ENCODE assay signal across 14 cellular contexts in the genomic region with DNA sequence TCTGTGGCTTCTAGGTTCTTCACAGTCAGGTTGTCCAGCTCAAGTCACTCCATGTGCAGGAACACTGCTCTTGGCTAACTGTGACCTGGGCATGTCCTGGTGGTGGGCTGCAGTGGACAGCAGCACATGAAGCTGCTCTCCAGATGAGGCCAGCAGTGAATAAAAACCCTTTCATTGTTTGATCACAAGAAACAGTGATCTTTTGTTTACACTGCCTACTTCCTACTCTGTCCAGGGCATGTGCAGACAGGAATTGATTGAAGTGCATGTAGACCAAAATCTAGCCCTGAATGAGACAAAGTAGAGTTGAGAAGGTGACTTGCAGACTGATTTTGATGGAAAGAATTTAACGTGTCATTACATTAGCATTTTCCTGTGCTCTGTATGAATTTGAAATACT. TPM values are rescaled to one million over a fixed set of nuclear protein-coding genes. Genes with fewer than 3 reads are reported as not detected.
DNase-seq lines count a peak whose midpoint lies in the region; ATAC-seq, FAIRE-seq and TF ChIP-seq lines count a peak whose summit lies in the region.
"Had no signal": no experiment of that assay in that cellular context is flagged by ENCODE, and none has a peak within 500 bp of the region (broad histone marks: within the 10 kb centered on the region; RNA-seq: fewer than 3 reads in every experiment).

No MANE protein-coding gene starts in this region.

- H3K4me3 ChIP-seq in astrocyte (ENCODE audit: insufficient read depth, low read depth, low read length), result no peak overlapping the region
- H3K4me3 ChIP-seq in mucosa of descending colon, result no peak overlapping the region
- H3K4me3 ChIP-seq: thoracic aorta had no signal

- no peaks in the 10 kb centered on the region for H3K79me2 ChIP-seq in astrocyte (ENCODE audit: insufficient read depth, low read length)

- peaks cover 31% of the 10 kb centered on the region for H3K36me3 Mint-ChIP-seq in astrocyte (ENCODE audit: low read depth, unreplicated experiment)

- no peaks in the 10 kb centered on the region for H3K27me3 ChIP-seq in astrocyte (ENCODE audit: insufficient read depth, low read length)

- DNase-seq in DMS79 (lab: John Stamatoyannopoulos, UW) (peak; percentile 14), NCI-H1105 treated with DMSO at 0.1 percent for 48 hours (lab: John Stamatoyannopoulos, UW) (peak; percentile 40), astrocyte (ENCODE audit: low read depth) (peak; percentile 23), mucosa of descending colon (no peak), KG1 (lab: John Stamatoyannopoulos, UW) (no peak)
- DNase-seq: CD8-positive, alpha-beta T cell; NCI-H2227 treated with DMSO at 0.1 percent for 48 hours; SIG-M5; WERI-Rb-1 had no signal

- H3K4me1 ChIP-seq in astrocyte (ENCODE audit: insufficient read depth, low read length) (peaks cover 12% of the 10 kb centered on the region), mucosa of descending colon (ENCODE audit: low read depth) (no peaks in the 10 kb centered on the region)

- peak overlapping the region; percentile 60 for H3K27ac Mint-ChIP-seq in astrocyte (ENCODE audit: unreplicated experiment)
- H3K27ac Mint-ChIP-seq: nephron had no signal

- no peaks in the 10 kb centered on the region for H3K27me3 Mint-ChIP-seq in astrocyte (ENCODE audit: low read depth, unreplicated experiment)

- no peaks in the 10 kb centered on the region for H4K20me1 ChIP-seq in astrocyte (ENCODE audit: insufficient read depth, low read length)

- H2AFZ ChIP-seq in astrocyte (ENCODE audit: low read depth, low read length), result no peak overlapping the region

- TF ChIP-seq CTCF in astrocyte (IDR thresholded peaks at IDR 0.05; ENCODE audit: insufficient read depth, low read depth, low read length) (no peak), mucosa of descending colon (IDR thresholded peaks at IDR 0.05) (no peak)

- H3K9me3 Mint-ChIP-seq in astrocyte (ENCODE audit: unreplicated experiment), result peaks cover 1% of the 10 kb centered on the region
- H3K9me3 Mint-ChIP-seq: CD8-positive, alpha-beta T cell; nephron had no signal

- no peak overlapping the region for H3K9ac ChIP-seq in astrocyte (ENCODE audit: low read length)

- H3K36me3 ChIP-seq in astrocyte (ENCODE audit: insufficient read depth, low read length), result no peaks in the 10 kb centered on the region
- no peaks in the 10 kb centered on the region for H3K36me3 ChIP-seq in mucosa of descending colon (ENCODE audit: low read depth)
- H3K36me3 ChIP-seq: thoracic aorta, WERI-Rb-1 had no signal

- intact Hi-C loops in mucosa of descending colon (cut with DNase I, micrococcal nuclease), result no loop called here

- no peaks in the 10 kb centered on the region for H3K9me3 ChIP-seq in astrocyte (ENCODE audit: insufficient read depth, low read depth, low read length)
- no peaks in the 10 kb centered on the region for H3K9me3 ChIP-seq in mucosa of descending colon
- H3K9me3 ChIP-seq: thoracic aorta had no signal

- FAIRE-seq in astrocyte (lab: Jason Lieb, UNC), result no peak
- FAIRE-seq: frontal cortex had no signal

- H3K4me3 Mint-ChIP-seq in astrocyte (ENCODE audit: unreplicated experiment), result no peak overlapping the region
- H3K4me3 Mint-ChIP-seq: CD8-positive, alpha-beta T cell; nephron had no signal

- no peak overlapping the region for H3K27ac ChIP-seq in astrocyte (ENCODE audit: low read depth, low read length)
- H3K27ac ChIP-seq: thoracic aorta, WERI-Rb-1 had no signal

- peaks cover 37% of the 10 kb centered on the region for H3K4me1 Mint-ChIP-seq in astrocyte (ENCODE audit: low read depth, unreplicated experiment)

- ATAC-seq in mucosa of descending colon (peak; percentile 11), HG02588 (IDR thresholded peaks at IDR 0.05; ENCODE audit: unreplicated experiment) (no peak), GM21390 (IDR thresholded peaks at IDR 0.05; ENCODE audit: unreplicated experiment) (no peak)
- ATAC-seq: CD8-positive, alpha-beta T cell had no signal

- no peak overlapping the region for H3K4me2 ChIP-seq in astrocyte (ENCODE audit: low read length)

RNA-seq across cellular contexts. Expression of gene BCL2L11, which starts 34.9 kb away (rescaled TPM):
- total RNA-seq in astrocyte, result 12.6 and 19.3 TPM in 2 replicates
- 10 to 100 TPM; 40.9 to 44.4 (median 43.7) TPM for total RNA-seq in mucosa of descending colon

Comparison
In these comparisons a context has a peak if more than half of its experiments do, and no peak if none do; other contexts are left out.
1. DNase-seq: peak in DMS79 (single experiment), NCI-H1105 treated with DMSO at 0.1 percent for 48 hours (single experiment) and astrocyte (single experiment); none in mucosa of descending colon (0 of 3) and KG1 (single experiment).